Comparison of ENCODE assay signal across 9 cellular contexts in genomic region chr2:45964226-45964841, GRCh38.
DNase-seq lines count a peak whose midpoint lies in the region; ATAC-seq and TF ChIP-seq lines count a peak whose summit lies in the region.
"Had no signal": no experiment of that assay in that cellular context is flagged by ENCODE, and none has a peak within 500 bp of the region (broad histone marks: within the 10 kb centered on the region; RNA-seq: fewer than 3 reads in every experiment).

No MANE protein-coding gene starts in this region.

- H3K36me3 ChIP-seq in tibial nerve (no peaks in the 10 kb centered on the region), mesendoderm (ENCODE audit: control insufficient read depth, insufficient read depth, low read length) (no peaks in the 10 kb centered on the region)

- peak; percentile 55 for DNase-seq in AG04450 (ENCODE audit: low read depth, low spot score)
- DNase-seq in HS-27A (ENCODE audit: low read depth), result peak; percentile 98
- DNase-seq in activated CD8-positive, alpha-beta T cell treated with anti-CD3 and anti-CD28 coated beads, Interleukin-2, amount 10 ng/mL, durations not matched to agents 7 days and 5 days, result no peak
- DNase-seq in right cardiac atrium, result peak; percentile 78 to 85 (median 84)
- peak; percentile 35 to 43 for DNase-seq in tibial nerve (ENCODE audit: low spot score in 2 of 2)
- DNase-seq in SHP77 treated with DMSO at 0.1 percent for 48 hours (lab: John Stamatoyannopoulos, UW), result no peak
- DNase-seq in mesendoderm, result no peak
- DNase-seq: activated naive CD8-positive, alpha-beta T cell treated with anti-CD3 and anti-CD28 coated beads, Interleukin-2, amount 10 ng/mL, durations not matched to agents 7 days and 5 days had no signal

- H3K27ac ChIP-seq in AG04450 (ENCODE audit: low read depth, low read length) (no peak overlapping the region), right cardiac atrium (ENCODE audit: low read length) (peak overlapping the region; percentile 4), tibial nerve (peak overlapping the region in 2 of 4 donors; percentile 22 to 59), mesendoderm (ENCODE audit: low read depth, low read length) (no peak overlapping the region)

- H3K9me3 Mint-ChIP-seq in activated CD8-positive, alpha-beta T cell treated with anti-CD3 and anti-CD28 coated beads, Interleukin-2, amount 10 ng/mL, durations not matched to agents 7 days and 5 days (ENCODE audit: insufficient read depth), result no peaks in the 10 kb centered on the region
- H3K9me3 Mint-ChIP-seq: activated naive CD8-positive, alpha-beta T cell treated with anti-CD3 and anti-CD28 coated beads, Interleukin-2, amount 10 ng/mL, durations not matched to agents 7 days and 5 days had no signal

- TF ChIP-seq POLR2A in tibial nerve (IDR thresholded peaks at IDR 0.05), result no peak

- H4K8ac ChIP-seq in mesendoderm (ENCODE audit: low read depth, low read length), result no peak overlapping the region

- no peaks in the 10 kb centered on the region for H3K36me3 Mint-ChIP-seq in activated CD8-positive, alpha-beta T cell treated with anti-CD3 and anti-CD28 coated beads, Interleukin-2, amount 10 ng/mL, durations not matched to agents 7 days and 5 days (ENCODE audit: low read depth)
- H3K36me3 Mint-ChIP-seq: activated naive CD8-positive, alpha-beta T cell treated with anti-CD3 and anti-CD28 coated beads, Interleukin-2, amount 10 ng/mL, durations not matched to agents 7 days and 5 days had no signal

- H2BK120ac ChIP-seq in mesendoderm (ENCODE audit: low read depth, low read length), result no peak overlapping the region

- peak in 1 of 2 donors; percentile 57 for TF ChIP-seq EP300 in tibial nerve (IDR thresholded peaks at IDR 0.05)

- WGBS in right cardiac atrium, result 33% methylated on average over 6 of the region's 6 CpGs
- WGBS in tibial nerve, 2 donors, result 39 to 47% methylated on average over 6 of the region's 6 CpGs
- WGBS in mesendoderm (ENCODE audit: extremely low coverage, insufficient coverage, low lambda C conversion rate), result no CpG with 5 or more reads among the region's 6 CpGs

- H3K4me3 Mint-ChIP-seq in activated CD8-positive, alpha-beta T cell treated with anti-CD3 and anti-CD28 coated beads, Interleukin-2, amount 10 ng/mL, durations not matched to agents 7 days and 5 days, result no peak overlapping the region
- H3K4me3 Mint-ChIP-seq: activated naive CD8-positive, alpha-beta T cell treated with anti-CD3 and anti-CD28 coated beads, Interleukin-2, amount 10 ng/mL, durations not matched to agents 7 days and 5 days had no signal

- peaks cover 17% of the 10 kb centered on the region for H3K4me1 ChIP-seq in right cardiac atrium (ENCODE audit: control insufficient read depth, insufficient read depth, low read length)
- H3K4me1 ChIP-seq in tibial nerve, result peaks cover 0 to 55% (median 26%) of the 10 kb centered on the region in 4 donors
- no peaks in the 10 kb centered on the region for H3K4me1 ChIP-seq in mesendoderm (ENCODE audit: control insufficient read depth, low read depth, low read length)

- TF ChIP-seq CTCF in AG04450 (IDR thresholded peaks at IDR 0.05; ENCODE audit: low read depth, low read length) (no peak), tibial nerve (IDR thresholded peaks at IDR 0.05) (no peak)

- CTCF ChIA-PET in AG04450 (lab: Charles Lee), result no interaction called here
- CTCF ChIA-PET in activated CD8-positive, alpha-beta T cell treated with anti-CD3 and anti-CD28 coated beads, Interleukin-2, amount 10 ng/mL, durations not matched to agents 7 days and 5 days (lab: Charles Lee), result no interaction called here

- H2AK5ac ChIP-seq in mesendoderm (ENCODE audit: low read length), result no peak overlapping the region

- H3K4me3 ChIP-seq in AG04450 (ENCODE audit: low read depth, low read length) (no peak overlapping the region), right cardiac atrium (ENCODE audit: low read length) (no peak overlapping the region), tibial nerve (no peak overlapping the region), mesendoderm (ENCODE audit: low read length) (no peak overlapping the region)

- H3K79me2 ChIP-seq in mesendoderm (ENCODE audit: control insufficient read depth, insufficient read depth, low read length), result no peaks in the 10 kb centered on the region

- H3K27me3 ChIP-seq in AG04450 (ENCODE audit: control insufficient read depth, insufficient read depth, low read length) (no peaks in the 10 kb centered on the region), right cardiac atrium (ENCODE audit: control insufficient read depth, insufficient read depth) (no peaks in the 10 kb centered on the region), tibial nerve (no peaks in the 10 kb centered on the region), mesendoderm (ENCODE audit: insufficient read depth, low read length, poor library complexity) (no peaks in the 10 kb centered on the region)

- H3K9me3 ChIP-seq in AG04450 (ENCODE audit: control insufficient read depth, insufficient read depth, low read length) (no peaks in the 10 kb centered on the region), right cardiac atrium (ENCODE audit: control insufficient read depth, low read length) (no peaks in the 10 kb centered on the region), tibial nerve (no peaks in the 10 kb centered on the region)

- H3K79me1 ChIP-seq in mesendoderm (ENCODE audit: low read length), result no peaks in the 10 kb centered on the region

- intact Hi-C loops in right cardiac atrium (cut with DNase I), result no loop called here

- no peak overlapping the region for H3K9ac ChIP-seq in mesendoderm (ENCODE audit: low read length)

- H3K27ac Mint-ChIP-seq in activated CD8-positive, alpha-beta T cell treated with anti-CD3 and anti-CD28 coated beads, Interleukin-2, amount 10 ng/mL, durations not matched to agents 7 days and 5 days, result peak overlapping the region; percentile 46
- H3K27ac Mint-ChIP-seq: activated naive CD8-positive, alpha-beta T cell treated with anti-CD3 and anti-CD28 coated beads, Interleukin-2, amount 10 ng/mL, durations not matched to agents 7 days and 5 days had no signal

- H2BK15ac ChIP-seq in mesendoderm (replicated peaks; ENCODE audit: low read depth), result no peak overlapping the region

- H4K5ac ChIP-seq in mesendoderm (ENCODE audit: low read length), result no peak overlapping the region

- no peak overlapping the region for H3K4me2 ChIP-seq in mesendoderm (ENCODE audit: low read length)

- no peak overlapping the region for H3K18ac ChIP-seq in mesendoderm (ENCODE audit: low read length)

- peaks cover 11% of the 10 kb centered on the region for H3K4me1 Mint-ChIP-seq in activated CD8-positive, alpha-beta T cell treated with anti-CD3 and anti-CD28 coated beads, Interleukin-2, amount 10 ng/mL, durations not matched to agents 7 days and 5 days (ENCODE audit: low read depth)

- H3K27me3 Mint-ChIP-seq in activated CD8-positive, alpha-beta T cell treated with anti-CD3 and anti-CD28 coated beads, Interleukin-2, amount 10 ng/mL, durations not matched to agents 7 days and 5 days (ENCODE audit: low read depth), result no peaks in the 10 kb centered on the region

- H3K23ac ChIP-seq in mesendoderm (ENCODE audit: low read length), result no peak overlapping the region

- H2BK5ac ChIP-seq in mesendoderm (ENCODE audit: low read length), result no peak overlapping the region

- POLR2A ChIA-PET in AG04450 (lab: Yijun Ruan, JAX), result interaction anchor here (0.5 kb wide), 1 partner anchor 158 kb away, joined by 3 read pairs; no protein-coding TSS in a partner anchor
- POLR2A ChIA-PET in activated CD8-positive, alpha-beta T cell treated with anti-CD3 and anti-CD28 coated beads, Interleukin-2, amount 10 ng/mL, durations not matched to agents 7 days and 5 days (lab: Charles Lee), result no interaction called here

- no peak overlapping the region for H3K4ac ChIP-seq in mesendoderm (ENCODE audit: low read depth, low read length)

- ATAC-seq in activated CD8-positive, alpha-beta T cell treated with anti-CD3 and anti-CD28 coated beads, Interleukin-2, amount 10 ng/mL, durations not matched to agents 7 days and 5 days, result no peak
- ATAC-seq in right cardiac atrium (peak; percentile 42 to 71), HG02763 (IDR thresholded peaks at IDR 0.05; ENCODE audit: unreplicated experiment) (no peak)

- H3K56ac ChIP-seq in mesendoderm (ENCODE audit: low read length), result no peak overlapping the region

Comparison
In these comparisons a context has a peak if more than half of its experiments do, and no peak if none do; other contexts are left out.
1. DNase-seq: peak in AG04450 (single experiment), HS-27A (single experiment), right cardiac atrium (3 of 3) and tibial nerve (2 of 2); none in activated CD8-positive, alpha-beta T cell treated with anti-CD3 and anti-CD28 coated beads, Interleukin-2, amount 10 ng/mL, durations not matched to agents 7 days and 5 days (single experiment), SHP77 treated with DMSO at 0.1 percent for 48 hours (single experiment) and mesendoderm (single experiment).
2. ATAC-seq: peak in right cardiac atrium (2 of 2); none in activated CD8-positive, alpha-beta T cell treated with anti-CD3 and anti-CD28 coated beads, Interleukin-2, amount 10 ng/mL, durations not matched to agents 7 days and 5 days (single experiment) and HG02763 (single experiment).